In genomic region chr7:3008386-3008785, GRCh38 we compare ENCODE assay signal across 19 cellular contexts. TPM values are rescaled to one million over a fixed set of nuclear protein-coding genes. Genes with fewer than 3 reads are reported as not detected.
DNase-seq lines count a peak whose midpoint lies in the region; ATAC-seq and FAIRE-seq lines count a peak whose summit lies in the region.
"Had no signal": no experiment of that assay in that cellular context is flagged by ENCODE, and none has a peak within 500 bp of the region (broad histone marks: within the 10 kb centered on the region; RNA-seq: fewer than 3 reads in every experiment).

No MANE protein-coding gene starts in this region.

- peaks cover 19 to 52% of the 10 kb centered on the region in 2 donors for H3K36me3 Mint-ChIP-seq in activated naive CD4-positive, alpha-beta T cell treated with anti-CD3 and anti-CD28 coated beads, Interleukin-2, amount 50 U/mL, for 72 hours
- H3K36me3 Mint-ChIP-seq in activated naive CD4-positive, alpha-beta T cell treated with anti-CD3 and anti-CD28 coated beads, Interleukin-2, amount 10 ng/mL, durations not matched to agents 7 days and 5 days: peaks cover 56% of the 10 kb centered on the region
- peaks cover 3% of the 10 kb centered on the region for H3K36me3 Mint-ChIP-seq in T-helper 17 cell (ENCODE audit: low read depth)
- peaks cover 7 to 11% (median 11%) of the 10 kb centered on the region in 3 donors for H3K36me3 Mint-ChIP-seq in immature natural killer cell

- peak; percentile 5 for FAIRE-seq in urothelium cell line (lab: Jason Lieb, UNC)
- FAIRE-seq: H54, HepG2 had no signal

- no peak for ATAC-seq in activated naive CD4-positive, alpha-beta T cell treated with anti-CD3 and anti-CD28 coated beads, Interleukin-2, amount 50 U/mL, for 72 hours
- no peak for ATAC-seq in T-helper 17 cell
- no peak for ATAC-seq in HG03025 (IDR thresholded peaks at IDR 0.05; ENCODE audit: low FRiP score, unreplicated experiment)
- ATAC-seq in GM18867 (IDR thresholded peaks at IDR 0.05; ENCODE audit: unreplicated experiment): no peak
- ATAC-seq: HepG2, Panc1, Right ventricle myocardium inferior had no signal

- CTCF ChIA-PET in activated naive CD4-positive, alpha-beta T cell treated with anti-CD3 and anti-CD28 coated beads, Interleukin-2, amount 10 ng/mL, durations not matched to agents 7 days and 5 days (lab: Charles Lee): no interaction called here

- no peaks in the 10 kb centered on the region for H3K9me3 ChIP-seq in T-helper 17 cell (ENCODE audit: control insufficient read depth, low read length, poor library complexity, severe bottlenecking)
- H3K9me3 ChIP-seq: MG63 had no signal

- peak overlapping the region; percentile 8 to 66 for H3K27ac Mint-ChIP-seq in activated naive CD4-positive, alpha-beta T cell treated with anti-CD3 and anti-CD28 coated beads, Interleukin-2, amount 50 U/mL, for 72 hours
- no peak overlapping the region for H3K27ac Mint-ChIP-seq in activated naive CD4-positive, alpha-beta T cell treated with anti-CD3 and anti-CD28 coated beads, Interleukin-2, amount 10 ng/mL, durations not matched to agents 7 days and 5 days
- peak overlapping the region; percentile 85 for H3K27ac Mint-ChIP-seq in T-helper 17 cell
- H3K27ac Mint-ChIP-seq in immature natural killer cell: peak overlapping the region; percentile 60 to 91 (median 83)

- H3K9me3 Mint-ChIP-seq in activated naive CD4-positive, alpha-beta T cell treated with anti-CD3 and anti-CD28 coated beads, Interleukin-2, amount 50 U/mL, for 72 hours: peaks cover 0 to 7% of the 10 kb centered on the region in 2 donors
- H3K9me3 Mint-ChIP-seq in activated naive CD4-positive, alpha-beta T cell treated with anti-CD3 and anti-CD28 coated beads, Interleukin-2, amount 10 ng/mL, durations not matched to agents 7 days and 5 days: peaks cover 3% of the 10 kb centered on the region
- H3K9me3 Mint-ChIP-seq in immature natural killer cell: no peaks in the 10 kb centered on the region

- peaks cover 53% of the 10 kb centered on the region for H3K4me1 Mint-ChIP-seq in activated naive CD4-positive, alpha-beta T cell treated with anti-CD3 and anti-CD28 coated beads, Interleukin-2, amount 10 ng/mL, durations not matched to agents 7 days and 5 days
- peaks cover 67% of the 10 kb centered on the region for H3K4me1 Mint-ChIP-seq in T-helper 17 cell
- peaks cover 82 to 86% of the 10 kb centered on the region in 2 donors for H3K4me1 Mint-ChIP-seq in immature natural killer cell

- H3K4me3 Mint-ChIP-seq in activated naive CD4-positive, alpha-beta T cell treated with anti-CD3 and anti-CD28 coated beads, Interleukin-2, amount 10 ng/mL, durations not matched to agents 7 days and 5 days: no peak overlapping the region
- H3K4me3 Mint-ChIP-seq in T-helper 17 cell (peak overlapping the region; percentile 3), immature natural killer cell (peak overlapping the region in 4 of 5 donors; percentile 27 to 64 (median 50))

- DNase-seq in activated naive CD4-positive, alpha-beta T cell treated with anti-CD3 and anti-CD28 coated beads, Interleukin-2, amount 50 U/mL, for 72 hours (ENCODE audit: low spot score in 2 of 2): no peak
- no peak for DNase-seq in activated naive CD4-positive, alpha-beta T cell treated with anti-CD3 and anti-CD28 coated beads, Interleukin-2, amount 10 ng/mL, durations not matched to agents 7 days and 5 days
- no peak for DNase-seq in T-helper 17 cell
- no peak for DNase-seq in immature natural killer cell
- no peak for DNase-seq in urothelium cell line (ENCODE audit: low spot score)
- no peak for DNase-seq in NCI-H1417 (lab: John Stamatoyannopoulos, UW)
- DNase-seq: AML-193, EL, MG63, NCI-H1105, NCI-H187 treated with DMSO at 0.1 percent for 48 hours, NCI-H2171, NCI-H82 had no signal

- H3K27me3 Mint-ChIP-seq in activated naive CD4-positive, alpha-beta T cell treated with anti-CD3 and anti-CD28 coated beads, Interleukin-2, amount 10 ng/mL, durations not matched to agents 7 days and 5 days: no peaks in the 10 kb centered on the region
- no peaks in the 10 kb centered on the region for H3K27me3 Mint-ChIP-seq in T-helper 17 cell
- peaks cover 0 to 2% (median 0%) of the 10 kb centered on the region in 3 donors for H3K27me3 Mint-ChIP-seq in immature natural killer cell (ENCODE audit: low read depth in 3 of 3)

RNA-seq across cellular contexts. Expression of gene CARD11, which starts 35.3 kb away (rescaled TPM):
- total RNA-seq in activated naive CD4-positive, alpha-beta T cell treated with anti-CD3 and anti-CD28 coated beads, Interleukin-2, amount 50 U/mL, for 72 hours: 100 to 1,000 TPM in 1 of 2 donors, 10 to 100 TPM in 1; 83.3 to 131 TPM
- 100 to 1,000 TPM; 126 to 155 TPM for total RNA-seq in T-helper 17 cell
- polyA plus RNA-seq in immature natural killer cell: 10 to 100 TPM in 2 of 3 donors, 1 to 10 TPM in 1; 3.3 to 76.5 (median 18.7) TPM
- total RNA-seq: HepG2 had no signal
